Comparison of ENCODE assay signal across 1 cellular context in the genomic region with DNA sequence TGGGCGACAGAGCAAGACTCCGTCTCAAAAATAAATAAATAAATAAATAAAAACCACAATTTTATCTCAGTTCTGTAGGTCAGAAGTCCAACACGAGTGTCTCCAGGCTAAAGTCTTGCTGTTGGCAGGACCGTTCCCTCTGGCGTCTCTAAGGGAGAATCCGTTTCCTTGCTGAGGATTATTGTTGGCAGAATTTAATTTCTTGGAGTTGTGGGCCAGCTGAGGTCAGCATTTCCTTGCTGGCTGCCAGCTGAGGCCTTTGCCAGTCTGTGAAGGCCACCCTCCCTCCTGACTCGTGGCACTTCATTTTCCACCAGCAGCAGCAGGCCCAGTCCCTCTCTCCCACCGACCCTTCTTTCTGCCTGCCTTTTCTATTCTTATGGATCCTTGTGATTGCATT.
TF ChIP-seq lines count a peak whose summit lies in the region.

No MANE protein-coding gene starts in this region.

TF ChIP-seq in K562, 482 proteins besides CTCF, POLR2A, EP300 and RAD21:
- TF ChIP-seq TARDBP (IDR thresholded peaks at IDR 0.05) (no peak), ARID2 (IDR thresholded peaks at IDR 0.05) (no peak), ZNF830 (CRISPR knock-in tag; IDR thresholded peaks at IDR 0.05) (no peak), RBFOX2 (IDR thresholded peaks at IDR 0.05; ENCODE audit: low read depth, low read length) (0 out of 2 replicates have a peak, but pooled peaks have one; percentile 12), YY1 (IDR thresholded peaks at IDR 0.05; ENCODE audit: borderline replicate concordance in 1 of 3, control insufficient read depth in 1 of 3, extremely low read depth in 1 of 3, insufficient read depth in 3 of 3, insufficient read length in 1 of 3, insufficient replicate concordance in 2 of 3, low read depth in 1 of 3, low read length in 2 of 3) (no peak)
